Comparison of ENCODE assay signal across 1 cellular context in the genomic region with DNA sequence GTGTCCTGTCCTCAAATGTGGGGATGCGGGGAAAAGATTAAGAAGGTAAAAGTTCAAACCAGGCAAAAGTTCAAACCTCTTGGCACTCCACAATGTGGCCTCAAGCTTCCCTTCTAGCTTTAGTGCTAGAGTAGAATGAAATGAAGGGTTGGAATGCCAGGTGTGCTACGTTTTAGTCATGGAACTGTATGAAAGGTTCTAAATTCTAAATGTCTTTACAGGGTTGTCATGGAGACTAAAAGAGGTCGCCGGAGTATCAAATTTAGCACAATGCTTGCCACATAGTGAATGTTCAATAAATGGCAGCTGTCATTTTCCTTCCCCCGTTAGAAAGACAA.
TF ChIP-seq lines count a peak whose summit lies in the region.

No MANE protein-coding gene starts in this region.

TF ChIP-seq in liver, 16 proteins besides CTCF, POLR2A, EP300 and RAD21 (continued from another document):
- TF ChIP-seq, protein P1, sequence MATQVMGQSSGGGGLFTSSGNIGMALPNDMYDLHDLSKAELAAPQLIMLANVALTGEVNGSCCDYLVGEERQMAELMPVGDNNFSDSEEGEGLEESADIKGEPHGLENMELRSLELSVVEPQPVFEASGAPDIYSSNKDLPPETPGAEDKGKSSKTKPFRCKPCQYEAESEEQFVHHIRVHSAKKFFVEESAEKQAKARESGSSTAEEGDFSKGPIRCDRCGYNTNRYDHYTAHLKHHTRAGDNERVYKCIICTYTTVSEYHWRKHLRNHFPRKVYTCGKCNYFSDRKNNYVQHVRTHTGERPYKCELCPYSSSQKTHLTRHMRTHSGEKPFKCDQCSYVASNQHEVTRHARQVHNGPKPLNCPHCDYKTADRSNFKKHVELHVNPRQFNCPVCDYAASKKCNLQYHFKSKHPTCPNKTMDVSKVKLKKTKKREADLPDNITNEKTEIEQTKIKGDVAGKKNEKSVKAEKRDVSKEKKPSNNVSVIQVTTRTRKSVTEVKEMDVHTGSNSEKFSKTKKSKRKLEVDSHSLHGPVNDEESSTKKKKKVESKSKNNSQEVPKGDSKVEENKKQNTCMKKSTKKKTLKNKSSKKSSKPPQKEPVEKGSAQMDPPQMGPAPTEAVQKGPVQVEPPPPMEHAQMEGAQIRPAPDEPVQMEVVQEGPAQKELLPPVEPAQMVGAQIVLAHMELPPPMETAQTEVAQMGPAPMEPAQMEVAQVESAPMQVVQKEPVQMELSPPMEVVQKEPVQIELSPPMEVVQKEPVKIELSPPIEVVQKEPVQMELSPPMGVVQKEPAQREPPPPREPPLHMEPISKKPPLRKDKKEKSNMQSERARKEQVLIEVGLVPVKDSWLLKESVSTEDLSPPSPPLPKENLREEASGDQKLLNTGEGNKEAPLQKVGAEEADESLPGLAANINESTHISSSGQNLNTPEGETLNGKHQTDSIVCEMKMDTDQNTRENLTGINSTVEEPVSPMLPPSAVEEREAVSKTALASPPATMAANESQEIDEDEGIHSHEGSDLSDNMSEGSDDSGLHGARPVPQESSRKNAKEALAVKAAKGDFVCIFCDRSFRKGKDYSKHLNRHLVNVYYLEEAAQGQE (IDR thresholded peaks at IDR 0.05), result no peak
- TF ChIP-seq, protein P2, sequence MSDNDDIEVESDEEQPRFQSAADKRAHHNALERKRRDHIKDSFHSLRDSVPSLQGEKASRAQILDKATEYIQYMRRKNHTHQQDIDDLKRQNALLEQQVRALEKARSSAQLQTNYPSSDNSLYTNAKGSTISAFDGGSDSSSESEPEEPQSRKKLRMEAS (IDR thresholded peaks at IDR 0.05), result no peak
- TF ChIP-seq YY1 (IDR thresholded peaks at IDR 0.05), result no peak
- no peak for TF ChIP-seq RXRA (IDR thresholded peaks at IDR 0.05)
- TF ChIP-seq NR2F2 (IDR thresholded peaks at IDR 0.05), result no peak
- no peak for TF ChIP-seq HNF4A (conservative IDR thresholded peaks at IDR 0.05)
- TF ChIP-seq SP1 (IDR thresholded peaks at IDR 0.05), result no peak
- no peak for TF ChIP-seq GABPA (IDR thresholded peaks at IDR 0.05 in 1 of 2, conservative IDR thresholded peaks at IDR 0.05 in 1 of 2)
- TF ChIP-seq FOXA1 (IDR thresholded peaks at IDR 0.05), result no peak
- TF ChIP-seq TAF1 (conservative IDR thresholded peaks at IDR 0.05), result no peak
- no peak for TF ChIP-seq EGR1 (IDR thresholded peaks at IDR 0.05; ENCODE audit: low read depth in 2 of 2)
- TF ChIP-seq JUND (IDR thresholded peaks at IDR 0.05), result no peak
- no peak for TF ChIP-seq FOXA2 (IDR thresholded peaks at IDR 0.05)
